8 cellular contexts compared by ENCODE assay signal in genomic region chr6:33633084-33633461, GRCh38. TPM values are rescaled to one million over a fixed set of nuclear protein-coding genes. Genes with fewer than 3 reads are reported as not detected.
DNase-seq lines count a peak whose midpoint lies in the region; ATAC-seq, FAIRE-seq and TF ChIP-seq lines count a peak whose summit lies in the region.

No MANE protein-coding gene starts in this region.

- FAIRE-seq in HTR-8/SVneo (lab: Jason Lieb, UNC): no peak

- no peaks in the 10 kb centered on the region for H3K27me3 ChIP-seq in muscle layer of duodenum (ENCODE audit: low read depth, low read length)

- POLR2A ChIA-PET in AG04449 (lab: Yijun Ruan, JAX) (interaction anchor here (0.6 kb wide), 1 partner anchor 72 kb away, joined by 4 read pairs; no protein-coding TSS in a partner anchor), MCF 10A (lab: Yijun Ruan, JAX) (interaction anchor here (1.0 to 4.5 kb wide), 3 partner anchors 11 to 29 kb away, joined by 3 to 51 read pairs (median 4); partner anchors contain the start of gene ITPR3)

- H3K27ac Mint-ChIP-seq in MCF 10A (ENCODE audit: low read depth, unreplicated experiment): peak overlapping the region; percentile 53

- H3K36me3 ChIP-seq in muscle layer of duodenum (ENCODE audit: control insufficient read depth in 1 of 2, insufficient read depth in 2 of 2, low read length in 2 of 2): no peaks in the 10 kb centered on the region

- ATAC-seq in HG02678 (IDR thresholded peaks at IDR 0.05; ENCODE audit: unreplicated experiment) (peak; percentile 4), HG03139 (IDR thresholded peaks at IDR 0.05; ENCODE audit: unreplicated experiment) (no peak)

- DNase-seq in AG04449 (ENCODE audit: low read depth, low spot score) (no peak), MCF 10A (ENCODE audit: unreplicated experiment) (no peak), NCI-H146 treated with DMSO at 0.1 percent for 48 hours (lab: John Stamatoyannopoulos, UW; ENCODE audit: unreplicated experiment) (no peak), HTR-8/SVneo (ENCODE audit: insufficient read length, low spot score) (no peak), activated gamma-delta T cell (lab: John Stamatoyannopoulos, UW) (no peak)

- H3K4me1 Mint-ChIP-seq in MCF 10A (ENCODE audit: insufficient read depth, unreplicated experiment): peaks cover 52% of the 10 kb centered on the region

- H3K4me1 ChIP-seq in muscle layer of duodenum (ENCODE audit: control insufficient read depth in 1 of 2, insufficient read depth in 2 of 2, low read length in 2 of 2): peaks cover 7 to 21% of the 10 kb centered on the region in 2 donors

- H3K4me3 Mint-ChIP-seq in MCF 10A (ENCODE audit: unreplicated experiment): peak overlapping the region; percentile 72

- H3K9me3 Mint-ChIP-seq in MCF 10A (ENCODE audit: unreplicated experiment): no peaks in the 10 kb centered on the region

- no peaks in the 10 kb centered on the region for H3K9me3 ChIP-seq in muscle layer of duodenum (ENCODE audit: control insufficient read depth in 1 of 2, low read length in 2 of 2)

- intact Hi-C loops in MCF 10A (cut with micrococcal nuclease): no loop called here

- no peak for TF ChIP-seq CTCF in AG04449 (IDR thresholded peaks at IDR 0.05; ENCODE audit: insufficient read depth, low read length, missing control alignments)
- TF ChIP-seq CTCF in MCF 10A (IDR thresholded peaks at IDR 0.05; ENCODE audit: unreplicated experiment): no peak

- H3K27ac ChIP-seq in muscle layer of duodenum (ENCODE audit: low read length): peak overlapping the region; percentile 63

- peaks cover 16% of the 10 kb centered on the region for H3K36me3 Mint-ChIP-seq in MCF 10A (ENCODE audit: insufficient read depth, unreplicated experiment)

- H3K4me3 ChIP-seq in AG04449 (ENCODE audit: low read depth, low read length): peak overlapping the region; percentile 57
- H3K4me3 ChIP-seq in muscle layer of duodenum (ENCODE audit: low read depth in 1 of 2, low read length in 2 of 2): peak overlapping the region; percentile 26 to 53

- H3K27me3 Mint-ChIP-seq in MCF 10A (ENCODE audit: insufficient read depth, unreplicated experiment): no peaks in the 10 kb centered on the region

- CTCF ChIA-PET in AG04449 (lab: Yijun Ruan, JAX): interaction anchor here (0.8 to 4.0 kb wide), 8 partner anchors 9 to 53 kb away, joined by 3 to 30 read pairs (median 5); partner anchors contain the start of genes BAK1 and ITPR3
- CTCF ChIA-PET in MCF 10A (lab: Yijun Ruan, JAX): interaction anchor here (0.9 to 2.3 kb wide), 7 partner anchors 10 to 68 kb away, joined by 3 to 24 read pairs (median 10); no protein-coding TSS in a partner anchor

- BruUV-seq in MCF 10A (replicated peaks; lab: Mats Ljungman, UMichigan): no TSS peak

RNA-seq across cellular contexts. Expression of gene ITPR3, which starts 12.0 kb away (rescaled TPM):
- 86.9 and 109 TPM in 2 replicates for total RNA-seq in MCF 10A (2022)

RNA-seq across cellular contexts. Expression of gene BAK1, which starts 53.0 kb away (rescaled TPM):
- 45.8 and 57.7 TPM in 2 replicates for total RNA-seq in MCF 10A (2022)
